8 cellular contexts compared by ENCODE assay signal in the genomic region with DNA sequence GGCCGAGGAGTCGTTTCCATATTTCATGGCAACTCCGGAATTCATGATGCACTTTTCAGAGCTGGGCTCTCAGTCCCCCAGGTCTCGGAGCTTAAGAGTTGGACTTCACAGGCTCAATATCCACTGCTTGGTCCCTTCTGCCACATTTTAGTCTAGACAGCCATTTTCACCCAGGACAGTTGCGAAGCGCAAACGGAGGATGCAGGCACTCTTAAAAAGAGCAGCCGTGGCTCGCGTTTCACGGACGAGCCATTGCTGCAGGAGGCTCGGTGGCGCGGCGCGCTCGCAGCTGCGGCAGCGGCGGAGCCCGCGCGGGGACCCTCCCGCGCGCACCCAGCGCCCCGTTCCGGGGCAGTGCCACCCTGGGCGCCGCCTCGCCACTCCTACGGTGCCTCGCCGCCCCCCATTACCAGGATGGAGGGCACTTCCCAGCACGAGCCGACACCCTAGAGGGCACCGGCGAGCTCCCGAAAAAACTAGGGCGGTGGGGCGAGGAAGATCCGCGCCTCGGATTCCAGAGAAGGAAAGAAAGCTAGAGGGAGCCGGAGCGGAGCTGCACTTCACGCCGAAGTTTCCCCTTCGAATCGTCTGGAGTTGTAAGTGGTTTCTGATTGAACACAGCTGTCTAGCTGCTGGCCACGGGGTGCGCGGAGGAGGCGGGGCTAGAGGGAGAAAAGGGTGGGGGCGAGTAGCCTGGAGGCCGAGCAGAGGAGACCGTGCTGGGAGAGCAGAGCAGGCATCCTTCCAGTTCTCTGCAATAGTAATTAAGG.
DNase-seq lines count a peak whose midpoint lies in the region; ATAC-seq lines count a peak whose summit lies in the region.

No MANE protein-coding gene starts in this region.

- ATAC-seq in GM18498 (IDR thresholded peaks at IDR 0.05; ENCODE audit: unreplicated experiment), result peak; percentile 98
- peak; percentile 95 for ATAC-seq in HG02678 (IDR thresholded peaks at IDR 0.05; ENCODE audit: unreplicated experiment)
- peak; percentile 96 for ATAC-seq in activated CD4-positive, alpha-beta T cell treated with anti-CD3 and anti-CD28 coated beads for 36 hours

- peak overlapping the region; percentile 61 for H3K27ac Mint-ChIP-seq in activated CD4-positive, alpha-beta T cell treated with anti-CD3 and anti-CD28 coated beads for 36 hours

- H3K36me3 Mint-ChIP-seq in activated CD4-positive, alpha-beta T cell treated with anti-CD3 and anti-CD28 coated beads for 36 hours (ENCODE audit: low read depth), result no peaks in the 10 kb centered on the region

- no peaks in the 10 kb centered on the region for H3K27me3 ChIP-seq in layer of hippocampus (ENCODE audit: control insufficient read depth, insufficient read depth, low read length)

- peak overlapping the region; percentile 78 for H3K4me3 Mint-ChIP-seq in activated CD4-positive, alpha-beta T cell treated with anti-CD3 and anti-CD28 coated beads for 36 hours

- H3K27ac ChIP-seq in cingulate gyrus (ENCODE audit: low read depth, low read length) (peak overlapping the region; percentile 52), layer of hippocampus (ENCODE audit: low read depth, low read length) (peak overlapping the region; percentile 48)

- no peaks in the 10 kb centered on the region for H3K9me3 Mint-ChIP-seq in activated CD4-positive, alpha-beta T cell treated with anti-CD3 and anti-CD28 coated beads for 36 hours (ENCODE audit: low read depth)

- peaks cover 15% of the 10 kb centered on the region for H3K4me1 Mint-ChIP-seq in activated CD4-positive, alpha-beta T cell treated with anti-CD3 and anti-CD28 coated beads for 36 hours

- peaks cover 38% of the 10 kb centered on the region for H3K27me3 Mint-ChIP-seq in activated CD4-positive, alpha-beta T cell treated with anti-CD3 and anti-CD28 coated beads for 36 hours

- POLR2A ChIA-PET in activated CD4-positive, alpha-beta T cell treated with anti-CD3 and anti-CD28 coated beads for 36 hours (lab: Charles Lee), result no interaction called here

- DNase-seq in NCI-H1694 (lab: John Stamatoyannopoulos, UW) (peak; percentile 48), NCI-H2196 (lab: John Stamatoyannopoulos, UW; ENCODE audit: unreplicated experiment) (no peak)
- DNase-seq in activated CD4-positive, alpha-beta T cell treated with anti-CD3 and anti-CD28 coated beads for 36 hours, result peak; percentile 89
- peak; percentile 23 to 46 for DNase-seq in stimulated activated CD4-positive, alpha-beta T cell treated with anti-CD3 and anti-CD28 coated beads, Interleukin-1b, Interleukin-23, amount 100 ng/mL, for 1 hour (ENCODE audit: low read depth in 2 of 2)

- intact Hi-C loops in activated CD4-positive, alpha-beta T cell treated with anti-CD3 and anti-CD28 coated beads for 36 hours (cut with DNase I, micrococcal nuclease), result loop anchor here in 1 of 2 experiments (2.0 kb wide), 2 partner anchors 218 to 274 kb away; a partner anchor contains a TSS

- CTCF ChIA-PET in activated CD4-positive, alpha-beta T cell treated with anti-CD3 and anti-CD28 coated beads for 36 hours (lab: Charles Lee), result interaction anchor here (0.9 to 2.8 kb wide), 7 partner anchors 11 to 299 kb away, joined by 3 to 15 read pairs (median 4); no protein-coding TSS in a partner anchor
